ENCODE assay signal across 2 cellular contexts in the genomic region with DNA sequence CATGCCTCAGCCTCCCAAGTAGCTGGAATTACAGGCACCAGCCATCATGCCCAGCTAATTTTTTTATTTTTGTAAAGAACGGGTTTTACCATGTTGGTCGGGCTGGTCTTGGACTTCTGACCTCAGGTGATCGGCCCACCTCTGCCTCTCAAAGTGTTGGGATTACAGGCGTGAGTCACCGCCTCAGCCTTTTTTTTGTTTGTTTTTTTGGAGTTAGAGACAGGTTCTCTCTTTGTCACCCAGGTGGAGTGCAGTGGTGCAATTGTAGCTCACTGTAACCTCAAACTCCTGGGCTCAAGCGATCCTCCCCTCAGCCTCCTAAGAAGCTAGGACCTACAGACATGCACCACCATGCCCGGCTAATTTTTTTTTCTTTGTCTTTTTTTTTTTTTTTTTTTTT.
TF ChIP-seq lines count a peak whose summit lies in the region.

No MANE protein-coding gene starts in this region.

TF ChIP-seq in HCT116, 20 proteins besides CTCF, POLR2A, EP300 and RAD21:
- TF ChIP-seq EZH2phosphoT487 (IDR thresholded peaks at IDR 0.05; ENCODE audit: borderline replicate concordance) (no peak), CBX3 (IDR thresholded peaks at IDR 0.05; ENCODE audit: low read depth) (no peak), EZH2 (IDR thresholded peaks at IDR 0.05) (no peak), SRF (IDR thresholded peaks at IDR 0.05; ENCODE audit: low read depth) (no peak), EGR1 (IDR thresholded peaks at IDR 0.05; ENCODE audit: low read depth) (no peak), ZFX (IDR thresholded peaks at IDR 0.05) (no peak), ELF1 (IDR thresholded peaks at IDR 0.05; ENCODE audit: borderline replicate concordance, low read depth) (no peak), SP1 (IDR thresholded peaks at IDR 0.05; ENCODE audit: low read depth) (no peak), POLR2AphosphoS5 (IDR thresholded peaks at IDR 0.05; ENCODE audit: low read depth, low read length) (no peak)
- TF ChIP-seq, protein P1, sequence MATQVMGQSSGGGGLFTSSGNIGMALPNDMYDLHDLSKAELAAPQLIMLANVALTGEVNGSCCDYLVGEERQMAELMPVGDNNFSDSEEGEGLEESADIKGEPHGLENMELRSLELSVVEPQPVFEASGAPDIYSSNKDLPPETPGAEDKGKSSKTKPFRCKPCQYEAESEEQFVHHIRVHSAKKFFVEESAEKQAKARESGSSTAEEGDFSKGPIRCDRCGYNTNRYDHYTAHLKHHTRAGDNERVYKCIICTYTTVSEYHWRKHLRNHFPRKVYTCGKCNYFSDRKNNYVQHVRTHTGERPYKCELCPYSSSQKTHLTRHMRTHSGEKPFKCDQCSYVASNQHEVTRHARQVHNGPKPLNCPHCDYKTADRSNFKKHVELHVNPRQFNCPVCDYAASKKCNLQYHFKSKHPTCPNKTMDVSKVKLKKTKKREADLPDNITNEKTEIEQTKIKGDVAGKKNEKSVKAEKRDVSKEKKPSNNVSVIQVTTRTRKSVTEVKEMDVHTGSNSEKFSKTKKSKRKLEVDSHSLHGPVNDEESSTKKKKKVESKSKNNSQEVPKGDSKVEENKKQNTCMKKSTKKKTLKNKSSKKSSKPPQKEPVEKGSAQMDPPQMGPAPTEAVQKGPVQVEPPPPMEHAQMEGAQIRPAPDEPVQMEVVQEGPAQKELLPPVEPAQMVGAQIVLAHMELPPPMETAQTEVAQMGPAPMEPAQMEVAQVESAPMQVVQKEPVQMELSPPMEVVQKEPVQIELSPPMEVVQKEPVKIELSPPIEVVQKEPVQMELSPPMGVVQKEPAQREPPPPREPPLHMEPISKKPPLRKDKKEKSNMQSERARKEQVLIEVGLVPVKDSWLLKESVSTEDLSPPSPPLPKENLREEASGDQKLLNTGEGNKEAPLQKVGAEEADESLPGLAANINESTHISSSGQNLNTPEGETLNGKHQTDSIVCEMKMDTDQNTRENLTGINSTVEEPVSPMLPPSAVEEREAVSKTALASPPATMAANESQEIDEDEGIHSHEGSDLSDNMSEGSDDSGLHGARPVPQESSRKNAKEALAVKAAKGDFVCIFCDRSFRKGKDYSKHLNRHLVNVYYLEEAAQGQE (IDR thresholded peaks at IDR 0.05; ENCODE audit: low read depth): no peak
- TF ChIP-seq, protein P2, sequence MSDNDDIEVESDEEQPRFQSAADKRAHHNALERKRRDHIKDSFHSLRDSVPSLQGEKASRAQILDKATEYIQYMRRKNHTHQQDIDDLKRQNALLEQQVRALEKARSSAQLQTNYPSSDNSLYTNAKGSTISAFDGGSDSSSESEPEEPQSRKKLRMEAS (IDR thresholded peaks at IDR 0.05): no peak
- TF ChIP-seq, protein P3, sequence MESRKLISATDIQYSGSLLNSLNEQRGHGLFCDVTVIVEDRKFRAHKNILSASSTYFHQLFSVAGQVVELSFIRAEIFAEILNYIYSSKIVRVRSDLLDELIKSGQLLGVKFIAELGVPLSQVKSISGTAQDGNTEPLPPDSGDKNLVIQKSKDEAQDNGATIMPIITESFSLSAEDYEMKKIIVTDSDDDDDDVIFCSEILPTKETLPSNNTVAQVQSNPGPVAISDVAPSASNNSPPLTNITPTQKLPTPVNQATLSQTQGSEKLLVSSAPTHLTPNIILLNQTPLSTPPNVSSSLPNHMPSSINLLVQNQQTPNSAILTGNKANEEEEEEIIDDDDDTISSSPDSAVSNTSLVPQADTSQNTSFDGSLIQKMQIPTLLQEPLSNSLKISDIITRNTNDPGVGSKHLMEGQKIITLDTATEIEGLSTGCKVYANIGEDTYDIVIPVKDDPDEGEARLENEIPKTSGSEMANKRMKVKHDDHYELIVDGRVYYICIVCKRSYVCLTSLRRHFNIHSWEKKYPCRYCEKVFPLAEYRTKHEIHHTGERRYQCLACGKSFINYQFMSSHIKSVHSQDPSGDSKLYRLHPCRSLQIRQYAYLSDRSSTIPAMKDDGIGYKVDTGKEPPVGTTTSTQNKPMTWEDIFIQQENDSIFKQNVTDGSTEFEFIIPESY (IDR thresholded peaks at IDR 0.05; ENCODE audit: extremely low read depth, insufficient replicate concordance, low read length): no peak
TF ChIP-seq in HCT116: peak in this region for 0.

TF ChIP-seq in K562, 482 proteins besides CTCF, POLR2A, EP300 and RAD21:
- TF ChIP-seq CXXC5 (CRISPR knock-in tag; IDR thresholded peaks at IDR 0.05) (no peak), U2AF2 (optimal IDR thresholded peaks at IDR 0.05; ENCODE audit: low read depth, low read length) (no peak), ZFP36 (IDR thresholded peaks at IDR 0.05; ENCODE audit: low read depth, low read length, partially characterized antibody) (no peak), RCOR1 (IDR thresholded peaks at IDR 0.05; ENCODE audit: borderline replicate concordance in 1 of 2, low read depth in 2 of 2, low read length in 2 of 2) (no peak), EZH2 (IDR thresholded peaks at IDR 0.05; ENCODE audit: borderline replicate concordance, low read depth, low read length) (no peak)
- TF ChIP-seq, protein P4, sequence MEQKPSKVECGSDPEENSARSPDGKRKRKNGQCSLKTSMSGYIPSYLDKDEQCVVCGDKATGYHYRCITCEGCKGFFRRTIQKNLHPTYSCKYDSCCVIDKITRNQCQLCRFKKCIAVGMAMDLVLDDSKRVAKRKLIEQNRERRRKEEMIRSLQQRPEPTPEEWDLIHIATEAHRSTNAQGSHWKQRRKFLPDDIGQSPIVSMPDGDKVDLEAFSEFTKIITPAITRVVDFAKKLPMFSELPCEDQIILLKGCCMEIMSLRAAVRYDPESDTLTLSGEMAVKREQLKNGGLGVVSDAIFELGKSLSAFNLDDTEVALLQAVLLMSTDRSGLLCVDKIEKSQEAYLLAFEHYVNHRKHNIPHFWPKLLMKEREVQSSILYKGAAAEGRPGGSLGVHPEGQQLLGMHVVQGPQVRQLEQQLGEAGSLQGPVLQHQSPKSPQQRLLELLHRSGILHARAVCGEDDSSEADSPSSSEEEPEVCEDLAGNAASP (IDR thresholded peaks at IDR 0.05): no peak
- TF ChIP-seq, protein P5, sequence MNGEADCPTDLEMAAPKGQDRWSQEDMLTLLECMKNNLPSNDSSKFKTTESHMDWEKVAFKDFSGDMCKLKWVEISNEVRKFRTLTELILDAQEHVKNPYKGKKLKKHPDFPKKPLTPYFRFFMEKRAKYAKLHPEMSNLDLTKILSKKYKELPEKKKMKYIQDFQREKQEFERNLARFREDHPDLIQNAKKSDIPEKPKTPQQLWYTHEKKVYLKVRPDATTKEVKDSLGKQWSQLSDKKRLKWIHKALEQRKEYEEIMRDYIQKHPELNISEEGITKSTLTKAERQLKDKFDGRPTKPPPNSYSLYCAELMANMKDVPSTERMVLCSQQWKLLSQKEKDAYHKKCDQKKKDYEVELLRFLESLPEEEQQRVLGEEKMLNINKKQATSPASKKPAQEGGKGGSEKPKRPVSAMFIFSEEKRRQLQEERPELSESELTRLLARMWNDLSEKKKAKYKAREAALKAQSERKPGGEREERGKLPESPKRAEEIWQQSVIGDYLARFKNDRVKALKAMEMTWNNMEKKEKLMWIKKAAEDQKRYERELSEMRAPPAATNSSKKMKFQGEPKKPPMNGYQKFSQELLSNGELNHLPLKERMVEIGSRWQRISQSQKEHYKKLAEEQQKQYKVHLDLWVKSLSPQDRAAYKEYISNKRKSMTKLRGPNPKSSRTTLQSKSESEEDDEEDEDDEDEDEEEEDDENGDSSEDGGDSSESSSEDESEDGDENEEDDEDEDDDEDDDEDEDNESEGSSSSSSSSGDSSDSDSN (IDR thresholded peaks at IDR 0.05; ENCODE audit: borderline replicate concordance in 1 of 2, low read depth in 2 of 2, low read length in 2 of 2): no peak
- TF ChIP-seq, protein P6, sequence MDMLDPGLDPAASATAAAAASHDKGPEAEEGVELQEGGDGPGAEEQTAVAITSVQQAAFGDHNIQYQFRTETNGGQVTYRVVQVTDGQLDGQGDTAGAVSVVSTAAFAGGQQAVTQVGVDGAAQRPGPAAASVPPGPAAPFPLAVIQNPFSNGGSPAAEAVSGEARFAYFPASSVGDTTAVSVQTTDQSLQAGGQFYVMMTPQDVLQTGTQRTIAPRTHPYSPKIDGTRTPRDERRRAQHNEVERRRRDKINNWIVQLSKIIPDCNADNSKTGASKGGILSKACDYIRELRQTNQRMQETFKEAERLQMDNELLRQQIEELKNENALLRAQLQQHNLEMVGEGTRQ (CRISPR knock-in tag; IDR thresholded peaks at IDR 0.05): no peak
- TF ChIP-seq, protein P7, sequence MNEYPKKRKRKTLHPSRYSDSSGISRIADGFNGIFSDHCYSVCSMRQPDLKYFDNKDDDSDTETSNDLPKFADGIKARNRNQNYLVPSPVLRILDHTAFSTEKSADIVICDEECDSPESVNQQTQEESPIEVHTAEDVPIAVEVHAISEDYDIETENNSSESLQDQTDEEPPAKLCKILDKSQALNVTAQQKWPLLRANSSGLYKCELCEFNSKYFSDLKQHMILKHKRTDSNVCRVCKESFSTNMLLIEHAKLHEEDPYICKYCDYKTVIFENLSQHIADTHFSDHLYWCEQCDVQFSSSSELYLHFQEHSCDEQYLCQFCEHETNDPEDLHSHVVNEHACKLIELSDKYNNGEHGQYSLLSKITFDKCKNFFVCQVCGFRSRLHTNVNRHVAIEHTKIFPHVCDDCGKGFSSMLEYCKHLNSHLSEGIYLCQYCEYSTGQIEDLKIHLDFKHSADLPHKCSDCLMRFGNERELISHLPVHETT (CRISPR knock-in tag; conservative IDR thresholded peaks at IDR 0.05 in 1 of 2, IDR thresholded peaks at IDR 0.05 in 1 of 2): no peak
- TF ChIP-seq, protein P8, sequence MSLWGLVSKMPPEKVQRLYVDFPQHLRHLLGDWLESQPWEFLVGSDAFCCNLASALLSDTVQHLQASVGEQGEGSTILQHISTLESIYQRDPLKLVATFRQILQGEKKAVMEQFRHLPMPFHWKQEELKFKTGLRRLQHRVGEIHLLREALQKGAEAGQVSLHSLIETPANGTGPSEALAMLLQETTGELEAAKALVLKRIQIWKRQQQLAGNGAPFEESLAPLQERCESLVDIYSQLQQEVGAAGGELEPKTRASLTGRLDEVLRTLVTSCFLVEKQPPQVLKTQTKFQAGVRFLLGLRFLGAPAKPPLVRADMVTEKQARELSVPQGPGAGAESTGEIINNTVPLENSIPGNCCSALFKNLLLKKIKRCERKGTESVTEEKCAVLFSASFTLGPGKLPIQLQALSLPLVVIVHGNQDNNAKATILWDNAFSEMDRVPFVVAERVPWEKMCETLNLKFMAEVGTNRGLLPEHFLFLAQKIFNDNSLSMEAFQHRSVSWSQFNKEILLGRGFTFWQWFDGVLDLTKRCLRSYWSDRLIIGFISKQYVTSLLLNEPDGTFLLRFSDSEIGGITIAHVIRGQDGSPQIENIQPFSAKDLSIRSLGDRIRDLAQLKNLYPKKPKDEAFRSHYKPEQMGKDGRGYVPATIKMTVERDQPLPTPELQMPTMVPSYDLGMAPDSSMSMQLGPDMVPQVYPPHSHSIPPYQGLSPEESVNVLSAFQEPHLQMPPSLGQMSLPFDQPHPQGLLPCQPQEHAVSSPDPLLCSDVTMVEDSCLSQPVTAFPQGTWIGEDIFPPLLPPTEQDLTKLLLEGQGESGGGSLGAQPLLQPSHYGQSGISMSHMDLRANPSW (CRISPR knock-in tag; IDR thresholded peaks at IDR 0.05): no peak
